In the genomic region with DNA sequence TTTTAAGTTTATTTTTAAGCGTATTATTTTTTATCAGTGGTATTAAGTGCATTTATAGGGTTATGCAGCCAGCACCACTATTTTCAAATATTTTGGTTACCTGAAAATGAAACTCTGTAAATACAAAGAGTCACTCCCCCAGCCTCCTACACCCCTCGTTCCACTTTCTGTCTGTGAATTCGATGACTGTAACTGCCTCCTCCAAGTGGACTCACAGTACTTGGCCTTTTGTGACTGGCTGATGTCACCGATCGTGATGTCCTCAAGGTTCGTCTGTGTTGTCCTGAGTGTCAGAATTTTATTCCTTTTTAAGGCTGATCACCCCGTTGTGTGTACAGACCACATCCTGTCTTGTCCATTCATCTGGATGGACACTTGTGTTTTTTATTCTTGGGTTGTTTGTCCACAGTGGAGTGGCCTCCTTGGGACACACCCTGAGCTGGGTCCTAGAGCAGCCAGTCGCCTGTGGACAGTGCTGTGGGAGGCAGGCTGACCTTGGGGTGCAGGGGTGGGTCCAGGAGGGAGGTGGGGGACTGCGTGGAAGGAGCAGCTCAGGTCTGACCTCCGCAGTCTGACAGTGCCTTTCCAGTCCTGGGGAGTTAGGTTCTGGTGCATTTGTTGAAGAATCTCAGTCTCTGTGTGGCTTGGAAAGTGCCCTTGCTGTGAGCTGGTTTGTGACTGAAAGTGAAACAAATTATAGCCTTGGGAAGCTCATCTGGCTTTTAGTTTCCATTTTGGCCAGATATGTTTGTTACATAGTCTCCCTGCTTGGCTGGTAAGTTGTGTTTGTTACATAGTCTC, we compare ENCODE assay signal across 13 cellular contexts. TPM values are rescaled to one million over a fixed set of nuclear protein-coding genes. Genes with fewer than 3 reads are reported as not detected.
A peak's percentile ranks its signal among the peaks of the same experiment; 100 is the strongest.
DNase-seq lines count a peak whose midpoint lies in the region; ATAC-seq and TF ChIP-seq lines count a peak whose summit lies in the region.
"Had no signal": no experiment of that assay in that cellular context is flagged by ENCODE, and none has a peak within 500 bp of the region (broad histone marks: within the 10 kb centered on the region; RNA-seq: fewer than 3 reads in every experiment).

No MANE protein-coding gene starts in this region.

- DNase-seq in GM10248 (ENCODE audit: extremely low spot score) (peak; percentile 64), endothelial cell (ENCODE audit: low spot score) (no peak), anterior cingulate cortex (lab: John Stamatoyannopoulos, UW) (no peak), HuH-7 (ENCODE audit: low spot score) (no peak), ascending aorta (ENCODE audit: low spot score in 2 of 2) (no peak), mesendoderm (no peak)
- DNase-seq: KG1 had no signal

- H3K23ac ChIP-seq in mesendoderm (ENCODE audit: low read length): no peak overlapping the region

- H3K36me3 ChIP-seq in ascending aorta: peaks cover 43 to 74% of the 10 kb centered on the region in 2 donors
- H3K36me3 ChIP-seq in mesendoderm (ENCODE audit: control insufficient read depth, insufficient read depth, low read length): peaks cover 12% of the 10 kb centered on the region
- H3K36me3 ChIP-seq: ovary had no signal

- H3K27ac ChIP-seq in ascending aorta (no peak overlapping the region), mesendoderm (ENCODE audit: low read depth, low read length) (no peak overlapping the region)
- H3K27ac ChIP-seq: epithelial cell of prostate, ovary had no signal

- H4K8ac ChIP-seq in mesendoderm (ENCODE audit: low read depth, low read length): no peak overlapping the region

- H2AK5ac ChIP-seq in mesendoderm (ENCODE audit: low read length): no peak overlapping the region

- TF ChIP-seq CTCF in GM10248 (IDR thresholded peaks at IDR 0.05; ENCODE audit: control extremely low read depth, extremely low read depth, low read depth, missing control alignments) (no peak), endothelial cell (IDR thresholded peaks at IDR 0.05; ENCODE audit: unreplicated experiment) (no peak), ascending aorta (IDR thresholded peaks at IDR 0.05) (no peak)

- ATAC-seq in GM19463 (IDR thresholded peaks at IDR 0.05; ENCODE audit: unreplicated experiment): peak; percentile 85
- ATAC-seq in HG03175 (IDR thresholded peaks at IDR 0.05; ENCODE audit: unreplicated experiment): peak; percentile 79

- H3K56ac ChIP-seq in mesendoderm (ENCODE audit: low read length): no peak overlapping the region

- H3K9me3 Mint-ChIP-seq in endothelial cell (ENCODE audit: unreplicated experiment): no peaks in the 10 kb centered on the region

- no peaks in the 10 kb centered on the region for H3K9me3 ChIP-seq in ascending aorta
- H3K9me3 ChIP-seq: ovary had no signal

- peaks cover 6% of the 10 kb centered on the region for H3K79me1 ChIP-seq in mesendoderm (ENCODE audit: low read length)

- peak overlapping the region; percentile 76 for H3K4me3 Mint-ChIP-seq in endothelial cell (ENCODE audit: unreplicated experiment)

- H3K4me3 ChIP-seq in ascending aorta: no peak overlapping the region
- H3K4me3 ChIP-seq in mesendoderm (ENCODE audit: low read length): no peak overlapping the region
- H3K4me3 ChIP-seq: ovary had no signal

- peaks cover 49% of the 10 kb centered on the region for H3K36me3 Mint-ChIP-seq in endothelial cell (ENCODE audit: low read depth, unreplicated experiment)

- H3K4me2 ChIP-seq in mesendoderm (ENCODE audit: low read length): no peak overlapping the region

- no peaks in the 10 kb centered on the region for H3K4me1 ChIP-seq in ascending aorta
- no peaks in the 10 kb centered on the region for H3K4me1 ChIP-seq in mesendoderm (ENCODE audit: control insufficient read depth, low read depth, low read length)

- peaks cover 11% of the 10 kb centered on the region for H3K4me1 Mint-ChIP-seq in endothelial cell (ENCODE audit: unreplicated experiment)

- H3K27ac Mint-ChIP-seq in endothelial cell (ENCODE audit: unreplicated experiment): no peak overlapping the region

- H2BK120ac ChIP-seq in mesendoderm (ENCODE audit: low read depth, low read length): no peak overlapping the region

- H3K27me3 Mint-ChIP-seq in endothelial cell (ENCODE audit: unreplicated experiment): peaks cover 1% of the 10 kb centered on the region

- intact Hi-C loops in ascending aorta (cut with DNase I): no loop called here

- no peak overlapping the region for H3K18ac ChIP-seq in mesendoderm (ENCODE audit: low read length)

- no peak overlapping the region for H4K5ac ChIP-seq in mesendoderm (ENCODE audit: low read length)

- H3K27me3 ChIP-seq in ascending aorta: no peaks in the 10 kb centered on the region
- no peaks in the 10 kb centered on the region for H3K27me3 ChIP-seq in mesendoderm (ENCODE audit: insufficient read depth, low read length, poor library complexity)
- H3K27me3 ChIP-seq: ovary had no signal

- H3K9ac ChIP-seq in mesendoderm (ENCODE audit: low read length): no peak overlapping the region

- CTCF ChIA-PET in GM10248 (lab: Yijun Ruan, JAX): interaction anchor here (0.8 to 1.6 kb wide), 4 partner anchors 12 to 71 kb away, joined by 3 to 6 read pairs (median 4); no protein-coding TSS in a partner anchor

- no CpG with 5 or more reads among the region's 10 CpGs for WGBS in mesendoderm (ENCODE audit: extremely low coverage, insufficient coverage, low lambda C conversion rate)

- no peak overlapping the region for H2BK5ac ChIP-seq in mesendoderm (ENCODE audit: low read length)

- H2BK15ac ChIP-seq in mesendoderm (replicated peaks; ENCODE audit: low read depth): no peak overlapping the region

- H3K4ac ChIP-seq in mesendoderm (ENCODE audit: low read depth, low read length): no peak overlapping the region

- POLR2A ChIA-PET in GM10248 (lab: Yijun Ruan, JAX): no interaction called here

- H3K79me2 ChIP-seq in mesendoderm (ENCODE audit: control insufficient read depth, insufficient read depth, low read length): peaks cover 3% of the 10 kb centered on the region

RNA-seq across cellular contexts. Expression of gene MTG1, which starts 6.9 kb away (rescaled TPM):
- 97.3 TPM for total RNA-seq in endothelial cell (ENCODE audit: unreplicated experiment)
- 37.8 TPM for total RNA-seq in ascending aorta
- polyA plus RNA-seq in mesendoderm (2013, experiment 1 of 2): 53.2 TPM
- 52.0 TPM for polyA plus RNA-seq in mesendoderm (2013, experiment 2 of 2)

RNA-seq across cellular contexts. Expression of gene PAOX, which starts 21.8 kb away (rescaled TPM):
- 6.6 TPM for total RNA-seq in endothelial cell (ENCODE audit: unreplicated experiment)
- total RNA-seq in ascending aorta: 1.4 TPM
- polyA plus RNA-seq in mesendoderm (2013, experiment 1 of 2): 1.4 TPM
- 1.5 TPM for polyA plus RNA-seq in mesendoderm (2013, experiment 2 of 2)

RNA-seq across cellular contexts. Expression of gene SPRN, which starts 23.6 kb away (rescaled TPM):
- 0.28 TPM for total RNA-seq in endothelial cell (ENCODE audit: unreplicated experiment)
- not detected for total RNA-seq in ascending aorta
- polyA plus RNA-seq in mesendoderm (2013, experiment 1 of 2): 0.04 TPM
- polyA plus RNA-seq in mesendoderm (2013, experiment 2 of 2): 0.04 TPM
- total RNA-seq: Daoy, subcutaneous adipose tissue had no signal

RNA-seq across cellular contexts. Expression of gene ECHS1, which starts 27.7 kb away (rescaled TPM):
- total RNA-seq in endothelial cell (ENCODE audit: unreplicated experiment) (69.6 TPM), ascending aorta (68.0 TPM)
- 77.7 TPM for polyA plus RNA-seq in mesendoderm (2013, experiment 1 of 2)
- polyA plus RNA-seq in mesendoderm (2013, experiment 2 of 2): 78.6 TPM

RNA-seq across cellular contexts. Expression of gene FUOM, which starts 43.0 kb away (rescaled TPM):
- 8.9 TPM for total RNA-seq in endothelial cell (ENCODE audit: unreplicated experiment)
- 38.5 TPM for total RNA-seq in ascending aorta
- polyA plus RNA-seq in mesendoderm (2013, experiment 1 of 2): 30.0 TPM
- polyA plus RNA-seq in mesendoderm (2013, experiment 2 of 2): 31.2 TPM
